In the genomic region with DNA sequence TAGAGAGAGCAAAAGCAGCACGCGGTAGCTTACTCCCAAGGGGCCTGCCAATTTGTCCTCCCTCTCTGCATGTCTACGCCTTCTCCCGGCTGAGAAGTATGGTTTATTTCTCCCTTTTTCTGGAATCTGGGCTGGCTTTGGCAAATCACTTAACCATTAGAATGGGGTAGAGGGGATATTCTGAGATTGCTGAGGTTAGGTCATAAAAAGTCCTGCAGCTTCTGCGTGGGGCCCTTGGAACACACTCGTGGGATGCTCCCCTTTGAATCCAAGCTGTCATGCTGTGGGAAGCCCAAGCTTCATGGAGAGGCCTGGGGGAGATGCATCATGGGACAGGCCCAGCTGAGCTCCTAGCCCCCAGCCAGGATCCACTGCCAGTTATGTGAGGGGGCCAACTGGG, we compare ENCODE assay signal across 11 cellular contexts.
"Had no signal": no experiment of that assay in that cellular context is flagged by ENCODE, and none has a peak within 500 bp of the region (broad histone marks: within the 10 kb centered on the region; RNA-seq: fewer than 3 reads in every experiment).

No MANE protein-coding gene starts in this region.

- H3K9me3 Mint-ChIP-seq: GM23338, H9, HFFc6 had no signal

- H2AFZ ChIP-seq: GM23248, GM23338 had no signal

- FAIRE-seq: H1, H54 had no signal

- H3K4me3 Mint-ChIP-seq: GM23338, H9, HFFc6 had no signal

- H3K9ac ChIP-seq: GM23248 had no signal

- H3K27ac ChIP-seq: GM23248 had no signal

- H3K4me3 ChIP-seq: GM23248, GM23338, HAP-1 had no signal

- H3K4me1 Mint-ChIP-seq: GM23338, H9 had no signal

- H3K9me3 ChIP-seq: HAP-1 had no signal

- H3K4me2 ChIP-seq: GM23338 had no signal

- H3K27ac Mint-ChIP-seq: GM23338, H9, HFFc6 had no signal

- DNase-seq: GM23248, GOT3, H7, H9, HCEC 1CT, HFFc6 had no signal

- H3K36me3 ChIP-seq: HAP-1 had no signal

- ATAC-seq: GM23338, HCT116 had no signal
